Comparison of ENCODE assay signal across 1 cellular context in genomic region chr18:3184275-3184963, GRCh38.
TF ChIP-seq lines count a peak whose summit lies in the region.

No MANE protein-coding gene starts in this region.

TF ChIP-seq in H1, 55 proteins besides CTCF, POLR2A, EP300 and RAD21:
- no peak for TF ChIP-seq SIRT6 (IDR thresholded peaks at IDR 0.05; ENCODE audit: low read length)
- TF ChIP-seq YY1 (IDR thresholded peaks at IDR 0.05; ENCODE audit: low read depth, low read length), result no peak
- no peak for TF ChIP-seq ATF2 (IDR thresholded peaks at IDR 0.05; ENCODE audit: low read length)
- TF ChIP-seq GABPA (IDR thresholded peaks at IDR 0.05; ENCODE audit: borderline replicate concordance, insufficient read depth, low read length), result no peak
- TF ChIP-seq NRF1 (IDR thresholded peaks at IDR 0.05; ENCODE audit: low read depth, low read length), result no peak
- no peak for TF ChIP-seq CBX8 (IDR thresholded peaks at IDR 0.05; ENCODE audit: borderline replicate concordance, low read depth, low read length)
